Comparison of ENCODE assay signal across 10 cellular contexts in genomic region chr10:74801447-74801846, GRCh38.
"Had no signal": no experiment of that assay in that cellular context is flagged by ENCODE, and none has a peak within 500 bp of the region (broad histone marks: within the 10 kb centered on the region; RNA-seq: fewer than 3 reads in every experiment).

No MANE protein-coding gene starts in this region.

- FAIRE-seq: H1, H54, HepG2 had no signal

- H3K9me3 Mint-ChIP-seq: GM23338, H9, HFFc6, IgD-negative memory B cell had no signal

- H3K4me3 Mint-ChIP-seq: GM23338, H9, HFFc6, IgD-negative memory B cell had no signal

- H3K36me3 Mint-ChIP-seq: IgD-negative memory B cell had no signal

- DNase-seq: H9, HCEC 1CT, HFFc6, KG1 had no signal

- H3K4me2 ChIP-seq: GM23338 had no signal

- H3K4me1 Mint-ChIP-seq: GM23338 had no signal

- H3K4me3 ChIP-seq: GM23338 had no signal

- ATAC-seq: GM23338, HepG2 had no signal

- H2AFZ ChIP-seq: GM23338 had no signal

- H3K27ac ChIP-seq: HL-60 had no signal

- H3K27ac Mint-ChIP-seq: GM23338, H9, HFFc6 had no signal
